ENCODE assay signal across 11 cellular contexts in genomic region chr1:210373628-210373877, GRCh38. TPM values are rescaled to one million over a fixed set of nuclear protein-coding genes. Genes with fewer than 3 reads are reported as not detected.
DNase-seq lines count a peak whose midpoint lies in the region; ATAC-seq and TF ChIP-seq lines count a peak whose summit lies in the region.
"Had no signal": no experiment of that assay in that cellular context is flagged by ENCODE, and none has a peak within 500 bp of the region (broad histone marks: within the 10 kb centered on the region; RNA-seq: fewer than 3 reads in every experiment).

No MANE protein-coding gene starts in this region.

- no peak overlapping the region for H3K4me3 ChIP-seq in IMR-90 (ENCODE audit: insufficient read depth, low read depth, low read length)
- no peak overlapping the region for H3K4me3 ChIP-seq in skeletal muscle satellite cell (ENCODE audit: low read length)
- no peak overlapping the region for H3K4me3 ChIP-seq in suprapubic skin
- H3K4me3 ChIP-seq: stomach had no signal

- no peak overlapping the region; the same call in 1 of the 2 replicates for H2BK20ac ChIP-seq in IMR-90 (ENCODE audit: low read depth, low read length)

- H4K20me1 ChIP-seq in IMR-90 (ENCODE audit: insufficient read depth, low read length) = no peaks in the 10 kb centered on the region

- H2BK120ac ChIP-seq in IMR-90 (ENCODE audit: low read depth, low read length) = no peak overlapping the region

- no peak overlapping the region for H4K91ac ChIP-seq in IMR-90 (ENCODE audit: insufficient read depth, low read depth, low read length)

- peaks cover 6% of the 10 kb centered on the region for H3K27me3 Mint-ChIP-seq in activated CD8-positive, alpha-beta memory T cell treated with anti-CD3 and anti-CD28 coated beads, Interleukin-2, amount 10 ng/mL, durations not matched to agents 7 days and 5 days

- no peak overlapping the region for H2AFZ ChIP-seq in IMR-90 (replicated peaks; ENCODE audit: low read length, poor library complexity)

- peak overlapping the region; percentile 80 for H3K27ac Mint-ChIP-seq in activated CD8-positive, alpha-beta memory T cell treated with anti-CD3 and anti-CD28 coated beads, Interleukin-2, amount 10 ng/mL, durations not matched to agents 7 days and 5 days

- CTCF ChIA-PET in activated CD8-positive, alpha-beta memory T cell treated with anti-CD3 and anti-CD28 coated beads, Interleukin-2, amount 10 ng/mL, durations not matched to agents 7 days and 5 days (lab: Charles Lee) = interaction anchor here (1.2 to 2.6 kb wide), 8 partner anchors 11 to 119 kb away, joined by 3 to 27 read pairs (median 10); no protein-coding TSS in a partner anchor
- CTCF ChIA-PET in IMR-90 (lab: Yijun Ruan, JAX) = interaction anchor here (0.6 to 4.2 kb wide), 9 partner anchors 10 to 299 kb away, joined by 3 to 23 read pairs (median 4); no protein-coding TSS in a partner anchor

- no peak for TF ChIP-seq RAD21 in IMR-90 (IDR thresholded peaks at IDR 0.05; ENCODE audit: low read length)

- no peak overlapping the region for H2AK9ac ChIP-seq in IMR-90 (replicated peaks; ENCODE audit: low read depth, low read length, poor library complexity)

- H2AK5ac ChIP-seq in IMR-90 (ENCODE audit: low read depth, low read length) = no peak overlapping the region

- no peaks in the 10 kb centered on the region for H3K36me3 Mint-ChIP-seq in activated CD8-positive, alpha-beta memory T cell treated with anti-CD3 and anti-CD28 coated beads, Interleukin-2, amount 10 ng/mL, durations not matched to agents 7 days and 5 days

- no peak overlapping the region for H4K5ac ChIP-seq in IMR-90 (ENCODE audit: low read depth, low read length)

- no peak for DNase-seq in activated CD8-positive, alpha-beta memory T cell treated with anti-CD3 and anti-CD28 coated beads, Interleukin-2, amount 10 ng/mL, durations not matched to agents 7 days and 5 days
- DNase-seq in activated CD8-positive, alpha-beta memory T cell treated with anti-CD3 and anti-CD28 coated beads, Interleukin-2, amount 50 U/mL, for 4 hours = no peak
- DNase-seq in IMR-90 (no peak), caudate nucleus (lab: John Stamatoyannopoulos, UW) (peak in 1 of 61 donors; percentile 29), foreskin keratinocyte (no peak), KBM-7 (no peak), suprapubic skin (ENCODE audit: low spot score in 2 of 2) (no peak)
- DNase-seq: NCI-H1436 treated with DMSO at 0.1 percent for 48 hours, stomach had no signal

- H3K4me1 ChIP-seq in IMR-90 (ENCODE audit: control insufficient read depth, insufficient read depth, low read length) (peaks cover 17% of the 10 kb centered on the region), skeletal muscle satellite cell (ENCODE audit: control insufficient read depth, insufficient read depth, low read length) (peaks cover 58% of the 10 kb centered on the region), foreskin keratinocyte (peaks cover 18% of the 10 kb centered on the region), suprapubic skin (peaks cover 6% of the 10 kb centered on the region)

- H3K36me3 ChIP-seq in IMR-90 (ENCODE audit: control insufficient read depth, insufficient read depth, low read length) (no peaks in the 10 kb centered on the region), skeletal muscle satellite cell (ENCODE audit: insufficient read depth, low read length) (no peaks in the 10 kb centered on the region), suprapubic skin (no peaks in the 10 kb centered on the region)
- H3K36me3 ChIP-seq: brain microvascular endothelial cell, stomach had no signal

- no peak for TF ChIP-seq EP300 in suprapubic skin (IDR thresholded peaks at IDR 0.05)

- no peak overlapping the region for H4K8ac ChIP-seq in IMR-90 (ENCODE audit: low read depth in 2 of 2, low read length in 2 of 2)

- no peak overlapping the region for H3K56ac ChIP-seq in IMR-90 (ENCODE audit: extremely low read depth, insufficient read depth, low read length)

- H3K9me3 Mint-ChIP-seq in activated CD8-positive, alpha-beta memory T cell treated with anti-CD3 and anti-CD28 coated beads, Interleukin-2, amount 10 ng/mL, durations not matched to agents 7 days and 5 days (ENCODE audit: low read depth) = no peaks in the 10 kb centered on the region

- H3K9me1 ChIP-seq in IMR-90 (ENCODE audit: insufficient read depth, low read length) = peaks cover 4% of the 10 kb centered on the region

- H3K9me3 ChIP-seq in IMR-90 (ENCODE audit: control insufficient read depth, insufficient read depth, low read length) = no peaks in the 10 kb centered on the region
- H3K9me3 ChIP-seq in skeletal muscle satellite cell (replicated peaks; ENCODE audit: low read length) = no peaks in the 10 kb centered on the region
- no peaks in the 10 kb centered on the region for H3K9me3 ChIP-seq in suprapubic skin
- H3K9me3 ChIP-seq: stomach had no signal

- no peak overlapping the region for H3K23ac ChIP-seq in IMR-90 (ENCODE audit: low read depth, low read length)

- in situ Hi-C loops in IMR-90 (cut with MboI; ENCODE audit: low sequenced_read_pairs) (no loop called here), KBM-7 (cut with MboI; ENCODE audit: low pct_unique_long_range_greater_than_20kb, low sequenced_read_pairs) (no loop called here)

- H3K27ac ChIP-seq in IMR-90 (ENCODE audit: insufficient read depth, low read length) (no peak overlapping the region), caudate nucleus (ENCODE audit: low read depth, low read length) (peak overlapping the region; percentile 73), foreskin keratinocyte (no peak overlapping the region), suprapubic skin (no peak overlapping the region)

- H3K27me3 ChIP-seq in IMR-90 (ENCODE audit: control insufficient read depth, insufficient read depth, low read length) (no peaks in the 10 kb centered on the region), skeletal muscle satellite cell (ENCODE audit: control insufficient read depth, insufficient read depth, low read length) (no peaks in the 10 kb centered on the region), foreskin keratinocyte (no peaks in the 10 kb centered on the region), suprapubic skin (no peaks in the 10 kb centered on the region)
- H3K27me3 ChIP-seq: brain microvascular endothelial cell, stomach had no signal

- H3K9ac ChIP-seq in IMR-90 (ENCODE audit: low read depth, low read length) = no peak overlapping the region
- H3K9ac ChIP-seq in skeletal muscle satellite cell (ENCODE audit: low read depth, low read length) = no peak overlapping the region

- H3K4me2 ChIP-seq in IMR-90 (ENCODE audit: low read depth, low read length) (peak overlapping the region; percentile 83; the same call in 1 of the 2 replicates), skeletal muscle satellite cell (ENCODE audit: low read length) (peak overlapping the region; percentile 3)

- no peak overlapping the region; the same call in 1 of the 2 replicates for H3K18ac ChIP-seq in IMR-90 (ENCODE audit: low read depth, low read length)

- no peak overlapping the region for H3K4me3 Mint-ChIP-seq in activated CD8-positive, alpha-beta memory T cell treated with anti-CD3 and anti-CD28 coated beads, Interleukin-2, amount 10 ng/mL, durations not matched to agents 7 days and 5 days

- H2BK5ac ChIP-seq in IMR-90 (ENCODE audit: low read depth, low read length, poor library complexity, severe bottlenecking) = peak overlapping the region; percentile 38

- no peak overlapping the region for H2BK15ac ChIP-seq in IMR-90 (ENCODE audit: low read depth, low read length)

- WGBS in IMR-90 (ENCODE audit: extremely low coverage in 2 of 2, insufficient read length in 1 of 2), 2 experiments = no CpG with 5 or more reads among the region's 1 CpG
- 68% methylated on average over 1 of the region's 1 CpG for WGBS in suprapubic skin

- H3K14ac ChIP-seq in IMR-90 (replicated peaks; ENCODE audit: low read depth, low read length) = no peak overlapping the region

- intact Hi-C loops in IMR-90 (cut with micrococcal nuclease) = no loop called here

- dilution Hi-C loops in IMR-90 (cut with HindIII; ENCODE audit: low sequenced_read_pairs, unreplicated experiment) = no loop called here

- H3K4ac ChIP-seq in IMR-90 (ENCODE audit: low read depth, low read length) = no peak overlapping the region

- BruUV-seq in IMR-90 (replicated peaks; lab: Mats Ljungman, UMichigan) = no TSS peak

- H3K79me1 ChIP-seq in IMR-90 (ENCODE audit: low read depth in 1 of 2, low read length in 2 of 2) = no peaks in the 10 kb centered on the region

- ATAC-seq in activated CD8-positive, alpha-beta memory T cell treated with anti-CD3 and anti-CD28 coated beads, Interleukin-2, amount 10 ng/mL, durations not matched to agents 7 days and 5 days = no peak
- ATAC-seq in IMR-90 (ENCODE audit: low read depth) = no peak
- ATAC-seq in foreskin keratinocyte = no peak

- no peak for TF ChIP-seq CTCF in IMR-90 (conservative IDR thresholded peaks at IDR 0.05; ENCODE audit: low read depth, low read length)
- TF ChIP-seq CTCF in foreskin keratinocyte (conservative IDR thresholded peaks at IDR 0.05) = no peak
- TF ChIP-seq CTCF in suprapubic skin (IDR thresholded peaks at IDR 0.05) = no peak

- POLR2A ChIA-PET in IMR-90 (lab: Charles Lee; ENCODE audit: unreplicated experiment) = interaction anchor here (1.0 kb wide), 1 partner anchor 11 kb away, joined by 10 read pairs; no protein-coding TSS in a partner anchor

- no peak for TF ChIP-seq POLR2A in IMR-90 (IDR thresholded peaks at IDR 0.05; ENCODE audit: low read depth, low read length)
- no peak for TF ChIP-seq POLR2A in suprapubic skin (IDR thresholded peaks at IDR 0.05)

- H3K4me1 Mint-ChIP-seq in activated CD8-positive, alpha-beta memory T cell treated with anti-CD3 and anti-CD28 coated beads, Interleukin-2, amount 10 ng/mL, durations not matched to agents 7 days and 5 days = peaks cover 17% of the 10 kb centered on the region

TF ChIP-seq in IMR-90, 13 proteins besides CTCF, POLR2A, EP300 and RAD21 (continues in another document):
- TF ChIP-seq MAZ (IDR thresholded peaks at IDR 0.05; ENCODE audit: borderline replicate concordance, low read depth, low read length) (no peak), CEBPB (IDR thresholded peaks at IDR 0.05; ENCODE audit: low read depth, low read length) (peak; percentile 55; the same call in 1 of the 2 replicates)

RNA-seq across cellular contexts. Expression of gene HHAT, which starts 44.9 kb away (rescaled TPM):
- total RNA-seq in activated CD8-positive, alpha-beta memory T cell treated with anti-CD3 and anti-CD28 coated beads, Interleukin-2, amount 10 ng/mL, durations not matched to agents 7 days and 5 days = under 1 TPM; 0.23 to 0.64 TPM
- total RNA-seq in IMR-90 (2012; rRNA removed) (2.5 and 2.8 TPM in 2 replicates), foreskin keratinocyte (4.2 and 4.7 TPM in 2 replicates), suprapubic skin (10 to 100 TPM in 2 of 4 donors, 1 to 10 TPM in 2; 4.1 to 20.0 (median 9.3) TPM)
- polyA plus RNA-seq in IMR-90 (2012; rRNA removed) (1.2 and 1.7 TPM in 2 replicates), foreskin keratinocyte (2.3 and 2.5 TPM in 2 replicates)
- 1.0 and 2.5 TPM in 2 replicates for polyA plus RNA-seq in IMR-90 (2012; cell fraction: cytosol; rRNA removed)
- polyA plus RNA-seq in IMR-90 (2012; cell fraction: nucleus; rRNA removed; ENCODE audit: low replicate concordance) = 1.1 and 1.9 TPM in 2 replicates
- total RNA-seq in skeletal muscle satellite cell (2012; rRNA removed) = 0.51 and 2.2 TPM in 2 replicates
